Comparison of ENCODE assay signal across 26 cellular contexts in genomic region chr12:52347546-52348510, GRCh38. TPM values are rescaled to one million over a fixed set of nuclear protein-coding genes. Genes with fewer than 3 reads are reported as not detected.
A peak's percentile ranks its signal among the peaks of the same experiment; 100 is the strongest.
DNase-seq lines count a peak whose midpoint lies in the region; ATAC-seq and TF ChIP-seq lines count a peak whose summit lies in the region.
"Had no signal": no experiment of that assay in that cellular context is flagged by ENCODE, and none has a peak within 500 bp of the region (broad histone marks: within the 10 kb centered on the region; RNA-seq: fewer than 3 reads in every experiment).

No MANE protein-coding gene starts in this region.

- no peaks in the 10 kb centered on the region for H3K36me3 ChIP-seq in RWPE2 (ENCODE audit: low read depth)
- no peaks in the 10 kb centered on the region for H3K36me3 ChIP-seq in stomach
- no peaks in the 10 kb centered on the region for H3K36me3 ChIP-seq in effector memory CD4-positive, alpha-beta T cell (ENCODE audit: control insufficient read depth, insufficient read depth, low read length)
- H3K36me3 ChIP-seq: BE2C, Peyer's patch had no signal

- TF ChIP-seq POLR2A in stomach (IDR thresholded peaks at IDR 0.05), result no peak

- 31 to 58% (median 48%) methylated on average over 15 to 16 of the region's 16 CpGs for WGBS in stomach, 5 donors

- no peaks in the 10 kb centered on the region for H3K9me3 ChIP-seq in RWPE2 (ENCODE audit: severe bottlenecking)
- peaks cover 4 to 11% (median 9%) of the 10 kb centered on the region in 4 donors for H3K9me3 ChIP-seq in stomach
- no peaks in the 10 kb centered on the region for H3K9me3 ChIP-seq in effector memory CD4-positive, alpha-beta T cell (ENCODE audit: control insufficient read depth, low read length)
- H3K9me3 ChIP-seq: BE2C, Peyer's patch had no signal

- intact Hi-C loops in stomach (cut with DNase I; ENCODE audit: low total_unique reads), result no loop called here

- H3K4me1 ChIP-seq in RWPE2 (ENCODE audit: insufficient read depth, poor library complexity, severe bottlenecking) (peaks cover 20% of the 10 kb centered on the region), stomach (peaks cover 50 to 78% (median 54%) of the 10 kb centered on the region in 4 donors)
- H3K4me1 ChIP-seq in effector memory CD4-positive, alpha-beta T cell (ENCODE audit: control insufficient read depth, insufficient read depth, low read length, poor library complexity, severe bottlenecking), result peaks cover 15% of the 10 kb centered on the region
- H3K4me1 ChIP-seq: BE2C, Peyer's patch had no signal

- H3K27ac ChIP-seq in RWPE2 (ENCODE audit: poor library complexity, severe bottlenecking) (no peak overlapping the region), stomach (peak overlapping the region; percentile 70 to 81 (median 75)), caudate nucleus (ENCODE audit: low read depth, low read length) (no peak overlapping the region)
- H3K27ac ChIP-seq in effector memory CD4-positive, alpha-beta T cell (ENCODE audit: insufficient read depth, low read length, poor library complexity, severe bottlenecking), result no peak overlapping the region
- H3K27ac ChIP-seq: Peyer's patch, SK-N-MC had no signal

- TF ChIP-seq EP300 in stomach (IDR thresholded peaks at IDR 0.05), result no peak

- DNase-seq in activated effector memory CD4-positive, alpha-beta T cell treated with anti-CD3 and anti-CD28 coated beads, Interleukin-2, amount 50 U/mL, for 16 hours, result peak; percentile 31
- DNase-seq in activated effector memory CD4-positive, alpha-beta T cell treated with Interleukin-2 at 50 U/mL for 16 hours, result no peak
- DNase-seq in RWPE2 (ENCODE audit: low spot score) (peak; percentile 32), left kidney (ENCODE audit: low read depth, low spot score) (peak; percentile 32), stomach (no peak), caudate nucleus (lab: John Stamatoyannopoulos, UW) (no peak)
- DNase-seq in effector memory CD4-positive, alpha-beta T cell, result no peak
- DNase-seq: BE2C; Caco-2; CD4-positive, alpha-beta T cell; DMS153; GF-D8; H7; HFFc6; NCI-H1105 treated with DMSO at 0.1 percent for 48 hours; NCI-H187; NCI-H446 treated with DMSO at 0.1 percent for 48 hours; NCI-H69; NK-92 treated with Interleukin-12 subunit alpha and Interleukin-12 subunit beta, amount 100 ng/mL, for 24 hours; Peyer's patch; Right ventricle myocardium superior had no signal

- no peaks in the 10 kb centered on the region for H3K27me3 ChIP-seq in RWPE2 (ENCODE audit: insufficient read depth, poor library complexity, severe bottlenecking)
- no peaks in the 10 kb centered on the region for H3K27me3 ChIP-seq in stomach
- H3K27me3 ChIP-seq in effector memory CD4-positive, alpha-beta T cell (replicated peaks; ENCODE audit: control insufficient read depth, insufficient read depth, low read length, poor library complexity, severe bottlenecking), result no peaks in the 10 kb centered on the region
- H3K27me3 ChIP-seq: Peyer's patch had no signal

- no peak overlapping the region for H3K4me3 ChIP-seq in RWPE2 (ENCODE audit: severe bottlenecking)
- no peak overlapping the region for H3K4me3 ChIP-seq in stomach
- H3K4me3 ChIP-seq in effector memory CD4-positive, alpha-beta T cell (ENCODE audit: insufficient read depth, low read depth, low read length, poor library complexity, severe bottlenecking), result no peak overlapping the region
- H3K4me3 ChIP-seq: GM12878, K562, Peyer's patch, SK-N-MC had no signal

- ATAC-seq in RWPE2 (ENCODE audit: low read depth), result no peak
- ATAC-seq in GM19397 (IDR thresholded peaks at IDR 0.05; ENCODE audit: unreplicated experiment), result no peak
- ATAC-seq: K562 had no signal

- TF ChIP-seq CTCF in RWPE2 (IDR thresholded peaks at IDR 0.05; ENCODE audit: poor library complexity, severe bottlenecking) (no peak), stomach (IDR thresholded peaks at IDR 0.05) (no peak)

RNA-seq across cellular contexts. Expression of gene KRT85, which starts 19.5 kb away (rescaled TPM):
- total RNA-seq in stomach, result not detected
- polyA plus RNA-seq in stomach, result not detected
- total RNA-seq: Caco-2; CD4-positive, alpha-beta T cell; H7; HFFc6; K562; Peyer's patch; Right ventricle myocardium superior had no signal
- polyA plus RNA-seq: K562 had no signal

RNA-seq across cellular contexts. Expression of gene KRT83, which starts 26.6 kb away (rescaled TPM):
- not detected for total RNA-seq in stomach
- not detected for polyA plus RNA-seq in stomach
- total RNA-seq: Caco-2; CD4-positive, alpha-beta T cell; Daoy; GM12878; HFFc6; K562; Peyer's patch; Right ventricle myocardium superior had no signal
- polyA plus RNA-seq: GM12878, K562 had no signal

RNA-seq across cellular contexts. Expression of gene KRT84, which starts 37.6 kb away (rescaled TPM):
- not detected for total RNA-seq in stomach
- not detected for polyA plus RNA-seq in stomach
- total RNA-seq: Caco-2; CD4-positive, alpha-beta T cell; Daoy; GM12878; H7; HFFc6; K562; Peyer's patch; Right ventricle myocardium superior had no signal
- polyA plus RNA-seq: GM12878, K562 had no signal

RNA-seq across cellular contexts. Expression of gene KRT81, which starts 56.5 kb away (rescaled TPM):
- total RNA-seq in stomach, result not detected
- under 1 TPM in 1 of 3 donors, not detected in 2; 0.15 TPM for polyA plus RNA-seq in stomach
- total RNA-seq: CD4-positive, alpha-beta T cell; H7; Peyer's patch; Right ventricle myocardium superior had no signal
- polyA plus RNA-seq: K562 had no signal

RNA-seq across cellular contexts. Expression of gene KRT82, which starts 58.3 kb away (rescaled TPM):
- not detected for total RNA-seq in stomach
- polyA plus RNA-seq in stomach, result not detected
- total RNA-seq: Caco-2; CD4-positive, alpha-beta T cell; Daoy; GM12878; H7; HFFc6; K562; Peyer's patch; Right ventricle myocardium superior had no signal
- polyA plus RNA-seq: GM12878, K562 had no signal

Comparison
In these comparisons a context has a peak if more than half of its experiments do, and no peak if none do; other contexts are left out.
1. DNase-seq: peak in activated effector memory CD4-positive, alpha-beta T cell treated with anti-CD3 and anti-CD28 coated beads, Interleukin-2, amount 50 U/mL, for 16 hours (single experiment), RWPE2 (single experiment) and left kidney (single experiment); none in activated effector memory CD4-positive, alpha-beta T cell treated with Interleukin-2 at 50 U/mL for 16 hours (single experiment), stomach (single experiment), effector memory CD4-positive, alpha-beta T cell (0 of 3) and caudate nucleus (0 of 61).
2. H3K27ac ChIP-seq: peak in stomach (5 of 5); none in RWPE2 (single experiment), effector memory CD4-positive, alpha-beta T cell (single experiment) and caudate nucleus (single experiment).